Comparison of ENCODE assay signal across 9 cellular contexts in the genomic region with DNA sequence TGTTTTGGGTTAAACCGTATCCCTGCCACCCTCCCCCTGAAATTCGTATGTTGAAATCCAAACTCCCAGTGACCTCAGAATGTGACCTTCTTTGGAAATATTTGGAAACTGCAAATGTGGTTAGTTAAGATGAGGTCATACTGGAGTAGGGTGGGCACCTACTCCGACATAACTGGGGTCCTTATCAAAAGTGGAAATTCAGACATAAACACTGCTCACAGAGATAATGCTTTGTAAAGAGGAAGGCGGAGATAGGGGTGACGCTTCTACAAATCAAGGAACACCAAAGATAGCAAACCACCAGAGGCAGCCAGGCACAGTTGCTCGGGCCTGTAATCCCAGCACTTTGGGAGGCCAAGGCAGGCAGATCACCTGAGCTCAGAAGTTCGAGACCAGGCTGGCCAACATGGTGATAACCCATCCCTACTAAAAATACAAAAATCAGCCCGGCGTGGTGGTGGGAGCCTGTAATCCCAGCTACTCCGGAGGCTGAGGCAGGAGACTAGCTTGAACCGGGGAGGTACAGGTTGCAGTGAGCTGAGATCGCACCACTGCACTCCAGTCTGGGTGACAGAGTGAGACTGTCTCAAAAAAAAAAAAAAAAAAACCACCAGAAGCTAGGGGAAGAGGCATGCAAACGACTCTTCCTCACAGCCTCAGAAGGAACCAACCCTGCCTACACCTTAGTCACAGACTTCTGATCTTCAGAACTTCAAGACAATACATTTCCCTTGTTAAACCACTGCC. TPM values are rescaled to one million over a fixed set of nuclear protein-coding genes. Genes with fewer than 3 reads are reported as not detected.
A peak's percentile ranks its signal among the peaks of the same experiment; 100 is the strongest.
DNase-seq lines count a peak whose midpoint lies in the region; ATAC-seq lines count a peak whose summit lies in the region.
"Had no signal": no experiment of that assay in that cellular context is flagged by ENCODE, and none has a peak within 500 bp of the region (broad histone marks: within the 10 kb centered on the region; RNA-seq: fewer than 3 reads in every experiment).

No MANE protein-coding gene starts in this region.

- H3K4me3 Mint-ChIP-seq in stimulated activated memory B cell treated with anti-CD40 and anti-IgM and Interleukin-4, amounts not matched to agents 10 μg/mL and 1 μg/mL and 100 μg/mL, for 72 hours, result peak overlapping the region; percentile 53
- H3K4me3 Mint-ChIP-seq: brain had no signal

- H3K4me3 ChIP-seq in trophoblast cell (ENCODE audit: low read depth, low read length), result no peak overlapping the region

- no peak overlapping the region for H4K91ac ChIP-seq in trophoblast cell (ENCODE audit: low read depth, low read length)

- H3K4me1 Mint-ChIP-seq in stimulated activated memory B cell treated with anti-CD40 and anti-IgM and Interleukin-4, amounts not matched to agents 10 μg/mL and 1 μg/mL and 100 μg/mL, for 72 hours, result peaks cover 62% of the 10 kb centered on the region

- no peak overlapping the region for H2AFZ ChIP-seq in trophoblast cell (ENCODE audit: insufficient read depth, low read length, poor library complexity)

- no peaks in the 10 kb centered on the region for H3K79me1 ChIP-seq in trophoblast cell (ENCODE audit: low read length)

- H3K9me3 Mint-ChIP-seq in stimulated activated memory B cell treated with anti-CD40 and anti-IgM and Interleukin-4, amounts not matched to agents 10 μg/mL and 1 μg/mL and 100 μg/mL, for 72 hours, result no peaks in the 10 kb centered on the region

- ATAC-seq in GM21717 (IDR thresholded peaks at IDR 0.05; ENCODE audit: unreplicated experiment) (peak; percentile 49), left colon (no peak)
- ATAC-seq in stimulated activated memory B cell treated with anti-CD40 and anti-IgM and Interleukin-4, amounts not matched to agents 10 μg/mL and 1 μg/mL and 100 μg/mL, for 72 hours, result peak; percentile 96

- H2BK5ac ChIP-seq in trophoblast cell (ENCODE audit: low read depth, low read length, poor library complexity), result no peak overlapping the region

- peak; percentile 76 for DNase-seq in CMK (ENCODE audit: low read depth)
- peak; percentile 97 for DNase-seq in NCI-H226
- peak; percentile 99 for DNase-seq in amniotic epithelial cell (ENCODE audit: low read depth)
- no peak for DNase-seq in NCI-H774 (lab: John Stamatoyannopoulos, UW)
- no peak for DNase-seq in trophoblast cell
- DNase-seq in left colon, result no peak

- no peaks in the 10 kb centered on the region for H3K36me3 Mint-ChIP-seq in stimulated activated memory B cell treated with anti-CD40 and anti-IgM and Interleukin-4, amounts not matched to agents 10 μg/mL and 1 μg/mL and 100 μg/mL, for 72 hours

- no peak overlapping the region for H3K27ac ChIP-seq in trophoblast cell (ENCODE audit: low read depth, low read length)

- H3K27ac Mint-ChIP-seq in stimulated activated memory B cell treated with anti-CD40 and anti-IgM and Interleukin-4, amounts not matched to agents 10 μg/mL and 1 μg/mL and 100 μg/mL, for 72 hours, result peak overlapping the region; percentile 91

- H2BK120ac ChIP-seq in trophoblast cell (ENCODE audit: insufficient read depth, low read length, poor library complexity), result no peak overlapping the region

- no peak overlapping the region for H3K4ac ChIP-seq in trophoblast cell (ENCODE audit: low read depth, low read length)

- H3K9ac ChIP-seq in trophoblast cell (ENCODE audit: low read length), result no peak overlapping the region

- no peak overlapping the region for H4K8ac ChIP-seq in trophoblast cell (ENCODE audit: low read depth, low read length)

- no peak overlapping the region for H2BK12ac ChIP-seq in trophoblast cell (ENCODE audit: low read length)

- no peak overlapping the region for H3K4me2 ChIP-seq in trophoblast cell (ENCODE audit: low read length)

- H3K14ac ChIP-seq in trophoblast cell (ENCODE audit: low read length), result no peak overlapping the region

- no peaks in the 10 kb centered on the region for H3K79me2 ChIP-seq in trophoblast cell (ENCODE audit: control insufficient read depth, insufficient read depth, low read length, poor library complexity)

- no CpG with 5 or more reads among the region's 13 CpGs for WGBS in trophoblast cell (ENCODE audit: extremely low coverage, insufficient coverage, insufficient read length)

- no peak overlapping the region for H4K12ac ChIP-seq in trophoblast cell (ENCODE audit: low read depth, low read length)

- H3K27me3 ChIP-seq in trophoblast cell (ENCODE audit: insufficient read depth, low read length), result no peaks in the 10 kb centered on the region

- H3K4me1 ChIP-seq in trophoblast cell (ENCODE audit: control insufficient read depth in 1 of 2, insufficient read depth in 2 of 2, low read length in 2 of 2), result no peaks in the 10 kb centered on the region

- H3K27me3 Mint-ChIP-seq in stimulated activated memory B cell treated with anti-CD40 and anti-IgM and Interleukin-4, amounts not matched to agents 10 μg/mL and 1 μg/mL and 100 μg/mL, for 72 hours, result no peaks in the 10 kb centered on the region
- H3K27me3 Mint-ChIP-seq: brain had no signal

- no peak overlapping the region for H2AK5ac ChIP-seq in trophoblast cell (ENCODE audit: low read length)

- no peaks in the 10 kb centered on the region for H3K9me3 ChIP-seq in trophoblast cell (ENCODE audit: insufficient read depth, low read depth, low read length)

- H3K36me3 ChIP-seq in trophoblast cell (ENCODE audit: control insufficient read depth in 1 of 2, insufficient read depth in 2 of 2, low read length in 2 of 2), result no peaks in the 10 kb centered on the region

- H3K23ac ChIP-seq in trophoblast cell (ENCODE audit: low read length), result no peak overlapping the region

- no peak overlapping the region for H3K18ac ChIP-seq in trophoblast cell (ENCODE audit: low read length)

- intact Hi-C loops in left colon (cut with DNase I, micrococcal nuclease), result no loop called here

RNA-seq across cellular contexts. Expression of gene CHD2, which starts 51.1 kb away (rescaled TPM):
- 98.2 and 104 TPM in 2 replicates for polyA plus RNA-seq in trophoblast cell (2013)
- 10 to 100 TPM; 85.7 to 86.9 TPM for total RNA-seq in left colon

Comparison
In these comparisons a context has a peak if more than half of its experiments do, and no peak if none do; other contexts are left out.
1. DNase-seq: peak in CMK (single experiment), NCI-H226 (single experiment) and amniotic epithelial cell (single experiment); none in NCI-H774 (single experiment), trophoblast cell (0 of 2) and left colon (0 of 2).